1 cellular context compared by ENCODE assay signal in genomic region chr12:45730116-45730841, GRCh38.
A peak's percentile ranks its signal among the peaks of the same experiment; 100 is the strongest.
TF ChIP-seq lines count a peak whose summit lies in the region.

No MANE protein-coding gene starts in this region.

TF ChIP-seq in HCT116, 20 proteins besides CTCF, POLR2A, EP300 and RAD21:
- TF ChIP-seq ATF3 (IDR thresholded peaks at IDR 0.05) (no peak), FOSL1 (IDR thresholded peaks at IDR 0.05; ENCODE audit: low read depth) (no peak), YY1 (IDR thresholded peaks at IDR 0.05; ENCODE audit: extremely low read depth, insufficient replicate concordance, low read depth, low read length) (peak; percentile 33), ZFX (IDR thresholded peaks at IDR 0.05) (peak; percentile 94), ZBTB33 (IDR thresholded peaks at IDR 0.05; ENCODE audit: extremely low read depth, insufficient replicate concordance, low read length) (no peak), POLR2AphosphoS5 (IDR thresholded peaks at IDR 0.05; ENCODE audit: low read depth, low read length) (peak; percentile 49; the same call in 1 of the 2 replicates), TCF7L2 (IDR thresholded peaks at IDR 0.05; ENCODE audit: borderline replicate concordance, extremely low read depth, insufficient read depth, insufficient read length) (peak; percentile 30), EZH2phosphoT487 (IDR thresholded peaks at IDR 0.05; ENCODE audit: borderline replicate concordance) (no peak), SRF (IDR thresholded peaks at IDR 0.05; ENCODE audit: low read depth) (no peak), JUND (IDR thresholded peaks at IDR 0.05) (no peak), MAX (IDR thresholded peaks at IDR 0.05) (no peak), REST (IDR thresholded peaks at IDR 0.05; ENCODE audit: low read depth) (no peak)
TF ChIP-seq in HCT116: peak in this region for 4.
